8 cellular contexts compared by ENCODE assay signal in the genomic region with DNA sequence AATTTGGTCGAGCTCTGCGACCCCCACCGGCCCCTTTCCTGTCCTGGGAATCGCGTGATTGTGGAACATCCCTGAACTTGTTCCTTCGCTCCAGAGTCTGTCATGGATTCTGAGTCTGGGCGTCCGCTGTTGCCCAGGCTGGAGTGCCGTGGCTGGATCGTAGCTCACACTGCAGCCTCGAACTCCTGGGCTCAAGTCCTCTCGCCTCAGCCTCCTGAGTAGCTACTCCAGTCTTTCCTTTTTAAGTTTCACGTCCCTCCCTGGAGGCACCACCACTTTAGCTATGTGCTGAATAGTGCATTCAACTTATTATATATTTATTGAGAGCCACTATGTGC. TPM values are rescaled to one million over a fixed set of nuclear protein-coding genes. Genes with fewer than 3 reads are reported as not detected.
DNase-seq lines count a peak whose midpoint lies in the region; ATAC-seq and TF ChIP-seq lines count a peak whose summit lies in the region.

No MANE protein-coding gene starts in this region.

- peaks cover 16% of the 10 kb centered on the region for H3K4me1 Mint-ChIP-seq in activated CD8-positive, alpha-beta memory T cell treated with anti-CD3 and anti-CD28 coated beads, Interleukin-2, amount 10 ng/mL, durations not matched to agents 7 days and 5 days

- H3K4me2 ChIP-seq in fibroblast of lung (ENCODE audit: extremely low read depth, insufficient read depth, low read length) (peak overlapping the region; percentile 21), osteoblast (ENCODE audit: insufficient read depth, low read length) (peak overlapping the region; percentile 84)

- peaks cover 6% of the 10 kb centered on the region for H3K36me3 Mint-ChIP-seq in activated CD8-positive, alpha-beta memory T cell treated with anti-CD3 and anti-CD28 coated beads, Interleukin-2, amount 10 ng/mL, durations not matched to agents 7 days and 5 days

- H3K27ac Mint-ChIP-seq in activated CD8-positive, alpha-beta memory T cell treated with anti-CD3 and anti-CD28 coated beads, Interleukin-2, amount 10 ng/mL, durations not matched to agents 7 days and 5 days: peak overlapping the region; percentile 78

- peaks cover 14% of the 10 kb centered on the region for H3K27me3 Mint-ChIP-seq in activated CD8-positive, alpha-beta memory T cell treated with anti-CD3 and anti-CD28 coated beads, Interleukin-2, amount 10 ng/mL, durations not matched to agents 7 days and 5 days

- peak overlapping the region; percentile 67 for H3K4me3 ChIP-seq in SJSA1
- H3K4me3 ChIP-seq in fibroblast of lung (replicated peaks in 1 of 4; ENCODE audit: control extremely low read depth in 1 of 4, insufficient read depth in 1 of 4, low read depth in 3 of 4, low read length in 4 of 4): peak overlapping the region; percentile 36 to 66 (median 51)
- H3K4me3 ChIP-seq in osteoblast (ENCODE audit: insufficient read depth, low read length): peak overlapping the region; percentile 77

- H3K9ac ChIP-seq in fibroblast of lung (ENCODE audit: insufficient read depth, low read length): no peak overlapping the region

- CTCF ChIA-PET in activated CD8-positive, alpha-beta memory T cell treated with anti-CD3 and anti-CD28 coated beads, Interleukin-2, amount 10 ng/mL, durations not matched to agents 7 days and 5 days (lab: Charles Lee): interaction anchor here (0.9 to 2.4 kb wide), 12 partner anchors 14 to 159 kb away, joined by 3 to 11 read pairs (median 4); a partner anchor contains a TSS

- no peak overlapping the region for H3K27ac ChIP-seq in SJSA1
- H3K27ac ChIP-seq in fibroblast of lung (ENCODE audit: insufficient read depth, low read length): no peak overlapping the region
- H3K27ac ChIP-seq in osteoblast (ENCODE audit: low read depth, low read length): no peak overlapping the region

- H2AFZ ChIP-seq in fibroblast of lung (ENCODE audit: low read length): peak overlapping the region; percentile 65
- peak overlapping the region; percentile 88 for H2AFZ ChIP-seq in osteoblast (ENCODE audit: low read length)

- ATAC-seq in activated CD8-positive, alpha-beta memory T cell treated with anti-CD3 and anti-CD28 coated beads, Interleukin-2, amount 10 ng/mL, durations not matched to agents 7 days and 5 days: no peak
- ATAC-seq in GM21528 (IDR thresholded peaks at IDR 0.05; ENCODE audit: low FRiP score, unreplicated experiment) (no peak), HG02973 (IDR thresholded peaks at IDR 0.05; ENCODE audit: unreplicated experiment) (no peak)

- peak overlapping the region; percentile 79 for H3K4me3 Mint-ChIP-seq in activated CD8-positive, alpha-beta memory T cell treated with anti-CD3 and anti-CD28 coated beads, Interleukin-2, amount 10 ng/mL, durations not matched to agents 7 days and 5 days

- H4K20me1 ChIP-seq in fibroblast of lung (ENCODE audit: control insufficient read depth, extremely low read depth, insufficient read depth, low read length) (no peaks in the 10 kb centered on the region), osteoblast (ENCODE audit: insufficient read depth, low read length) (no peaks in the 10 kb centered on the region)

- H3K36me3 ChIP-seq in SJSA1 (no peaks in the 10 kb centered on the region; the same call in 1 of the 2 replicates), fibroblast of lung (ENCODE audit: control insufficient read depth, insufficient read depth, low read length) (no peaks in the 10 kb centered on the region), osteoblast (ENCODE audit: insufficient read depth, low read length) (no peaks in the 10 kb centered on the region)

- no peak for DNase-seq in activated CD8-positive, alpha-beta memory T cell treated with anti-CD3 and anti-CD28 coated beads, Interleukin-2, amount 10 ng/mL, durations not matched to agents 7 days and 5 days
- no peak for DNase-seq in activated CD8-positive, alpha-beta memory T cell treated with anti-CD3 and anti-CD28 coated beads for 24 hours
- DNase-seq in SJSA1 (ENCODE audit: low read depth in 1 of 2, low spot score in 2 of 2) (no peak), fibroblast of lung (ENCODE audit: low read depth in 2 of 2) (peak in 1 of 2 donors; percentile 21), osteoblast (ENCODE audit: insufficient read length, low spot score, missing footprints) (peak; percentile 51), NCI-H2081 (lab: John Stamatoyannopoulos, UW) (no peak)

- H3K27me3 ChIP-seq in SJSA1 (replicated peaks) (no peaks in the 10 kb centered on the region), fibroblast of lung (ENCODE audit: control insufficient read depth, insufficient read depth, low read length) (no peaks in the 10 kb centered on the region), osteoblast (ENCODE audit: insufficient read depth, low read length) (no peaks in the 10 kb centered on the region)

- H3K79me2 ChIP-seq in fibroblast of lung (ENCODE audit: control insufficient read depth, insufficient read depth, low read length) (no peaks in the 10 kb centered on the region), osteoblast (ENCODE audit: insufficient read depth, low read length) (no peaks in the 10 kb centered on the region)

- H3K9me3 ChIP-seq in SJSA1 (replicated peaks): no peaks in the 10 kb centered on the region
- no peaks in the 10 kb centered on the region for H3K9me3 ChIP-seq in fibroblast of lung (ENCODE audit: control insufficient read depth, insufficient read depth, low read depth, low read length)
- H3K9me3 ChIP-seq in osteoblast (ENCODE audit: low read depth, low read length): no peaks in the 10 kb centered on the region

- H3K4me1 ChIP-seq in SJSA1 (replicated peaks) (peaks cover 7% of the 10 kb centered on the region), fibroblast of lung (ENCODE audit: control insufficient read depth, extremely low read depth, insufficient read depth, low read length) (no peaks in the 10 kb centered on the region), osteoblast (ENCODE audit: insufficient read depth, low read length) (no peaks in the 10 kb centered on the region)

- H3K9me3 Mint-ChIP-seq in activated CD8-positive, alpha-beta memory T cell treated with anti-CD3 and anti-CD28 coated beads, Interleukin-2, amount 10 ng/mL, durations not matched to agents 7 days and 5 days (ENCODE audit: low read depth): no peaks in the 10 kb centered on the region

- TF ChIP-seq CTCF in fibroblast of lung (conservative IDR thresholded peaks at IDR 0.05 in 1 of 2, IDR thresholded peaks at IDR 0.05 in 1 of 2; ENCODE audit: low read depth in 1 of 2, low read length in 2 of 2): no peak
- TF ChIP-seq CTCF in osteoblast (IDR thresholded peaks at IDR 0.05; ENCODE audit: extremely low read depth, low read depth, low read length): no peak

RNA-seq across cellular contexts. Expression of a gene that starts 0.7 kb away (rescaled TPM):
- not detected for total RNA-seq in activated CD8-positive, alpha-beta memory T cell treated with anti-CD3 and anti-CD28 coated beads, Interleukin-2, amount 10 ng/mL, durations not matched to agents 7 days and 5 days
- not detected in 2 replicates for total RNA-seq in SJSA1 (2014; rRNA removed; shearing (Covaris generic))
- not detected in 2 replicates for total RNA-seq in fibroblast of lung
- not detected in 2 replicates for polyA plus RNA-seq in fibroblast of lung
- not detected in 2 replicates for polyA plus RNA-seq in fibroblast of lung (2012)
- polyA minus RNA-seq in fibroblast of lung (ENCODE audit: low replicate concordance): not detected in 2 replicates
- not detected in 2 replicates for total RNA-seq in osteoblast

RNA-seq across cellular contexts. Expression of a gene that starts 21.3 kb away (rescaled TPM):
- total RNA-seq in activated CD8-positive, alpha-beta memory T cell treated with anti-CD3 and anti-CD28 coated beads, Interleukin-2, amount 10 ng/mL, durations not matched to agents 7 days and 5 days: 1 to 10 TPM; 1.5 to 2.1 TPM
- 1.1 and 2.1 TPM in 2 replicates for total RNA-seq in SJSA1 (2014; rRNA removed; shearing (Covaris generic))
- 0.51 and 1.7 TPM in 2 replicates for total RNA-seq in fibroblast of lung
- polyA plus RNA-seq in fibroblast of lung: 0.14 and 0.17 TPM in 2 replicates
- polyA plus RNA-seq in fibroblast of lung (2012): 0.26 and 0.28 TPM in 2 replicates
- polyA minus RNA-seq in fibroblast of lung (ENCODE audit: low replicate concordance): not detected in 2 replicates
- total RNA-seq in osteoblast: 1.8 and 2.5 TPM in 2 replicates

RNA-seq across cellular contexts. Expression of a gene that starts 31.8 kb away (rescaled TPM):
- total RNA-seq in activated CD8-positive, alpha-beta memory T cell treated with anti-CD3 and anti-CD28 coated beads, Interleukin-2, amount 10 ng/mL, durations not matched to agents 7 days and 5 days: 1 to 10 TPM; 8.8 to 9.1 TPM
- 5.0 and 16.2 TPM in 2 replicates for total RNA-seq in SJSA1 (2014; rRNA removed; shearing (Covaris generic))
- total RNA-seq in fibroblast of lung: 5.3 and 8.2 TPM in 2 replicates
- polyA plus RNA-seq in fibroblast of lung: 9.0 and 11.3 TPM in 2 replicates
- polyA plus RNA-seq in fibroblast of lung (2012): 8.8 and 9.0 TPM in 2 replicates
- 0.44 and 1.2 TPM in 2 replicates for polyA minus RNA-seq in fibroblast of lung (ENCODE audit: low replicate concordance)
- 8.5 and 9.0 TPM in 2 replicates for total RNA-seq in osteoblast

RNA-seq across cellular contexts. Expression of a gene that starts 44.0 kb away (rescaled TPM):
- 10 to 100 TPM; 15.6 to 23.8 TPM for total RNA-seq in activated CD8-positive, alpha-beta memory T cell treated with anti-CD3 and anti-CD28 coated beads, Interleukin-2, amount 10 ng/mL, durations not matched to agents 7 days and 5 days
- 31.5 and 40.4 TPM in 2 replicates for total RNA-seq in SJSA1 (2014; rRNA removed; shearing (Covaris generic))
- total RNA-seq in fibroblast of lung (21.3 and 27.1 TPM in 2 replicates), osteoblast (57.5 and 58.3 TPM in 2 replicates)
- 23.2 and 39.1 TPM in 2 replicates for polyA plus RNA-seq in fibroblast of lung
- polyA plus RNA-seq in fibroblast of lung (2012): 25.3 and 37.2 TPM in 2 replicates
- polyA minus RNA-seq in fibroblast of lung (ENCODE audit: low replicate concordance): 7.0 and 7.6 TPM in 2 replicates

RNA-seq across cellular contexts. Expression of a gene that starts 54.3 kb away (rescaled TPM):
- not detected for total RNA-seq in activated CD8-positive, alpha-beta memory T cell treated with anti-CD3 and anti-CD28 coated beads, Interleukin-2, amount 10 ng/mL, durations not matched to agents 7 days and 5 days
- not detected in 2 replicates for total RNA-seq in SJSA1 (2014; rRNA removed; shearing (Covaris generic))
- total RNA-seq in fibroblast of lung (under 0.01 and 0.17 TPM in 2 replicates), osteoblast (under 0.01 and 0.29 TPM in 2 replicates)
- 0.01 and 0.02 TPM in 2 replicates for polyA plus RNA-seq in fibroblast of lung
- polyA plus RNA-seq in fibroblast of lung (2012): not detected in 2 replicates
- not detected in 2 replicates for polyA minus RNA-seq in fibroblast of lung (ENCODE audit: low replicate concordance)
